In genomic region chr9:129523953-129524847, GRCh38 we compare ENCODE assay signal across 16 cellular contexts.
"Had no signal": no experiment of that assay in that cellular context is flagged by ENCODE, and none has a peak within 500 bp of the region (broad histone marks: within the 10 kb centered on the region; RNA-seq: fewer than 3 reads in every experiment).

No MANE protein-coding gene starts in this region.

- H3K79me2 ChIP-seq: parathyroid adenoma had no signal

- H3K27ac ChIP-seq: parathyroid adenoma, tibial nerve, vagina had no signal

- H3K27me3 ChIP-seq: breast epithelium, tibial nerve, vagina had no signal

- H3K9ac ChIP-seq: parathyroid adenoma had no signal

- FAIRE-seq: islet of Langerhans, TTC549 had no signal

- H3K27ac Mint-ChIP-seq: activated CD4-positive, alpha-beta T cell treated with anti-CD3 and anti-CD28 coated beads, Interleukin-2, amount 10 ng/mL, durations not matched to agents 24 days and 14 days; stimulated activated naive B cell treated with anti-CD40 and anti-IgM and Interleukin-4, amounts not matched to agents 10 μg/mL and 1 μg/mL and 100 μg/mL, for 72 hours; WTC11 had no signal

- H3K4me3 ChIP-seq: breast epithelium, lung, tibial nerve, vagina had no signal

- DNase-seq: activated CD4-positive, alpha-beta T cell treated with anti-CD3 and anti-CD28 coated beads, Interleukin-2, amount 10 ng/mL, durations not matched to agents 24 days and 14 days; activated CD8-positive, alpha-beta memory T cell treated with anti-CD3 and anti-CD28 coated beads, Interleukin-2, amount 50 U/mL, for 48 hours; anterior cingulate cortex; erythroblast; left colon; stimulated activated CD4-positive, alpha-beta T cell treated with anti-CD3 and anti-CD28 coated beads, Interleukin-4, amount 100 ng/mL, for 1 hour; stimulated activated naive B cell treated with anti-CD40 and anti-IgM and Interleukin-4, amounts not matched to agents 10 μg/mL and 1 μg/mL and 100 μg/mL, for 72 hours; T-helper 2 cell had no signal

- H3K36me3 ChIP-seq: breast epithelium, tibial nerve, vagina had no signal

- H3K9me3 ChIP-seq: breast epithelium, vagina had no signal

- H3K4me1 ChIP-seq: parathyroid adenoma, vagina had no signal

- H2AFZ ChIP-seq: parathyroid adenoma had no signal

- H3K4me1 Mint-ChIP-seq: activated CD4-positive, alpha-beta T cell treated with anti-CD3 and anti-CD28 coated beads, Interleukin-2, amount 10 ng/mL, durations not matched to agents 24 days and 14 days had no signal

- ATAC-seq: left colon; stimulated activated naive B cell treated with anti-CD40 and anti-IgM and Interleukin-4, amounts not matched to agents 10 μg/mL and 1 μg/mL and 100 μg/mL, for 72 hours; WTC11 had no signal

- H3K4me3 Mint-ChIP-seq: activated CD4-positive, alpha-beta T cell treated with anti-CD3 and anti-CD28 coated beads, Interleukin-2, amount 10 ng/mL, durations not matched to agents 24 days and 14 days; stimulated activated naive B cell treated with anti-CD40 and anti-IgM and Interleukin-4, amounts not matched to agents 10 μg/mL and 1 μg/mL and 100 μg/mL, for 72 hours; WTC11 had no signal
